1 cellular context compared by ENCODE assay signal in the genomic region with DNA sequence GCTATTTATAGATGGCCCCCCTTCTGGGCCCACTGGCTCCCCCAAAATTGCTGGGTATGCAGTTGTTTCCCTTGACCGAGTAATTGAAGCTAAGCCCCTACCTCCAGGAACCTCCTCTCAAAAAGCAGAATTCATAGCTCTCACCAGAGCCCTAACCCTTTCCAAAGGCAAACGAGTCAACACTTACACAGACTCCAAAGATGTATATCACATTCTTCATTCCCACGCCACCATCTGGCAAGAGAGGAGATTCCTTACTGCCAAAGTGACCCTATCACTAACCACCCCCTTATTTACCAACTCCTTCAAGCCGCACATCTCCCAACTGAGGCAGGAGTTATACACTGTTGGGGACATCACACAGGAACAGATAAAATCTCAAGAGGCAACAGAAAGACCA.
TF ChIP-seq lines count a peak whose summit lies in the region.

No MANE protein-coding gene starts in this region.

TF ChIP-seq in IMR-90, 13 proteins besides CTCF, POLR2A, EP300 and RAD21 (continued from another document):
- no peak for TF ChIP-seq FOS (IDR thresholded peaks at IDR 0.05; ENCODE audit: low read depth, low read length)
- TF ChIP-seq, protein P1, sequence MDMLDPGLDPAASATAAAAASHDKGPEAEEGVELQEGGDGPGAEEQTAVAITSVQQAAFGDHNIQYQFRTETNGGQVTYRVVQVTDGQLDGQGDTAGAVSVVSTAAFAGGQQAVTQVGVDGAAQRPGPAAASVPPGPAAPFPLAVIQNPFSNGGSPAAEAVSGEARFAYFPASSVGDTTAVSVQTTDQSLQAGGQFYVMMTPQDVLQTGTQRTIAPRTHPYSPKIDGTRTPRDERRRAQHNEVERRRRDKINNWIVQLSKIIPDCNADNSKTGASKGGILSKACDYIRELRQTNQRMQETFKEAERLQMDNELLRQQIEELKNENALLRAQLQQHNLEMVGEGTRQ (IDR thresholded peaks at IDR 0.05; ENCODE audit: low read depth, low read length) = no peak
- no peak for TF ChIP-seq CEBPB (IDR thresholded peaks at IDR 0.05; ENCODE audit: low read depth, low read length)
- TF ChIP-seq MXI1 (IDR thresholded peaks at IDR 0.05; ENCODE audit: borderline replicate concordance, low read depth, low read length) = no peak
- TF ChIP-seq, protein P2, sequence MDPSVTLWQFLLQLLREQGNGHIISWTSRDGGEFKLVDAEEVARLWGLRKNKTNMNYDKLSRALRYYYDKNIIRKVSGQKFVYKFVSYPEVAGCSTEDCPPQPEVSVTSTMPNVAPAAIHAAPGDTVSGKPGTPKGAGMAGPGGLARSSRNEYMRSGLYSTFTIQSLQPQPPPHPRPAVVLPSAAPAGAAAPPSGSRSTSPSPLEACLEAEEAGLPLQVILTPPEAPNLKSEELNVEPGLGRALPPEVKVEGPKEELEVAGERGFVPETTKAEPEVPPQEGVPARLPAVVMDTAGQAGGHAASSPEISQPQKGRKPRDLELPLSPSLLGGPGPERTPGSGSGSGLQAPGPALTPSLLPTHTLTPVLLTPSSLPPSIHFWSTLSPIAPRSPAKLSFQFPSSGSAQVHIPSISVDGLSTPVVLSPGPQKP (IDR thresholded peaks at IDR 0.05; ENCODE audit: borderline replicate concordance, low read depth, low read length) = no peak
